ENCODE assay signal across 21 cellular contexts in the genomic region with DNA sequence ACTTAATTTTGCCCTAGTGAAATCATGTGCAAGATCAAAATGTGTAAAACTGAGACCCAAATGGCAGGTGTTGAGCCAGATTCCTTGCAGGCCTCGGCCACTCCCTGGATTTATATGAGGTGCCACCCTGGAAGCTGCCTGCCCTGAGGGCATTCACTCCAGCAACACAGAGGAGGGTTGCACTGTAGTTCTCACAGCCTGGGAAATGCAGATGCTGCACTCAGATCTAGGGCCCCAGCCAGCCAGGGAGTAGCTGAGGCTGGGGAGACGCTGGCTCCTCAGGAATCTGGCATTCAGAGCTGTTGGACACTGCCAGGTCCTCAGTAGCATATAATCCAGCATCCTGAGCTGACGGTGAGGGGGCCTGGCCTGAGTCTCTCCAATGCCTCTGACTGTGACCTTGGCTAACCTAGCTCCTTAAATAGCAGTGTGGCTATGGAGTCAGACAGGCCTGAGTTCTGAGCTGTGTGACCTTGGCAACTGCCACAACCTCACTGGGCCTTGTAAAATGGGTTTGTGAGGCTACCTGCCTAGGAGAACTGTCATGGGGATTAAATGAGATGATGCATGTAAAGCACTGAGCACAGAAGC. TPM values are rescaled to one million over a fixed set of nuclear protein-coding genes. Genes with fewer than 3 reads are reported as not detected.
"Had no signal": no experiment of that assay in that cellular context is flagged by ENCODE, and none has a peak within 500 bp of the region (broad histone marks: within the 10 kb centered on the region; RNA-seq: fewer than 3 reads in every experiment).

No MANE protein-coding gene starts in this region.

- H3K4me3 Mint-ChIP-seq: activated naive CD4-positive, alpha-beta T cell treated with anti-CD3 and anti-CD28 coated beads, Interleukin-2, amount 10 ng/mL, durations not matched to agents 7 days and 5 days; effector memory CD8-positive, alpha-beta T cell; memory B cell; naive thymus-derived CD8-positive, alpha-beta T cell had no signal

- H3K27ac Mint-ChIP-seq: activated naive CD4-positive, alpha-beta T cell treated with anti-CD3 and anti-CD28 coated beads, Interleukin-2, amount 10 ng/mL, durations not matched to agents 7 days and 5 days; activated T-helper 2 cell treated with anti-CD3 and anti-CD28 coated beads, Interferon-gamma antibody, Interleukin-2, Interleukin-4, amounts not matched to agents 10 μg/mL and 5 μg/mL and 100 μg/mL, durations not matched to agents 14 hours and 24 hours and 36 hours; memory B cell had no signal

- H3K4me1 Mint-ChIP-seq: activated naive CD4-positive, alpha-beta T cell treated with anti-CD3 and anti-CD28 coated beads, Interleukin-2, amount 10 ng/mL, durations not matched to agents 7 days and 5 days; memory B cell had no signal

- H3K36me3 Mint-ChIP-seq: activated naive CD4-positive, alpha-beta T cell treated with anti-CD3 and anti-CD28 coated beads, Interleukin-2, amount 10 ng/mL, durations not matched to agents 7 days and 5 days; memory B cell had no signal

- H3K9me3 ChIP-seq: ascending aorta, breast epithelium, left lung, mucosa of descending colon, neutrophil, transverse colon had no signal

- H3K36me3 ChIP-seq: breast epithelium, neutrophil, transverse colon had no signal

- H3K27me3 ChIP-seq: ascending aorta, breast epithelium, left lung, neutrophil, transverse colon had no signal

- H3K27ac ChIP-seq: ascending aorta, epithelial cell of prostate, left lung, neutrophil had no signal

- H3K9me3 Mint-ChIP-seq: activated naive CD4-positive, alpha-beta T cell treated with anti-CD3 and anti-CD28 coated beads, Interleukin-2, amount 10 ng/mL, durations not matched to agents 7 days and 5 days; activated T-helper 2 cell treated with anti-CD3 and anti-CD28 coated beads, Interferon-gamma antibody, Interleukin-2, Interleukin-4, amounts not matched to agents 10 μg/mL and 5 μg/mL and 100 μg/mL, durations not matched to agents 14 hours and 24 hours and 36 hours; effector memory CD8-positive, alpha-beta T cell; memory B cell; naive thymus-derived CD8-positive, alpha-beta T cell had no signal

- H3K4me1 ChIP-seq: breast epithelium, left lung had no signal

- DNase-seq: activated CD4-positive, alpha-beta T cell treated with anti-CD3 and anti-CD28 coated beads for 1 hour; activated CD4-positive, alpha-beta T cell treated with anti-CD3 and anti-CD28 coated beads, Interleukin-2, amount 50 U/mL, for 4 hours; activated naive CD4-positive, alpha-beta T cell treated with anti-CD3 and anti-CD28 coated beads, Interleukin-2, amount 10 ng/mL, durations not matched to agents 7 days and 5 days; dermis blood vessel endothelial cell; effector memory CD8-positive, alpha-beta T cell; left lung; mucosa of descending colon; naive thymus-derived CD8-positive, alpha-beta T cell; retina; small intestine; stimulated activated CD4-positive, alpha-beta T cell treated with anti-CD3 and anti-CD28 coated beads, Interleukin-4, amount 100 ng/mL, for 24 hours; stimulated activated naive CD4-positive, alpha-beta T cell; substantia nigra; transverse colon had no signal

- H3K4me3 ChIP-seq: ascending aorta, breast epithelium, left lung, mucosa of descending colon, transverse colon had no signal

RNA-seq across cellular contexts. Expression of gene KCNMB1, which starts 8.7 kb away (rescaled TPM):
- total RNA-seq: activated T-helper 2 cell treated with anti-CD3 and anti-CD28 coated beads, Interferon-gamma antibody, Interleukin-2, Interleukin-4, amounts not matched to agents 10 μg/mL and 5 μg/mL and 100 μg/mL, durations not matched to agents 14 hours and 24 hours and 36 hours; dermis blood vessel endothelial cell; naive thymus-derived CD8-positive, alpha-beta T cell had no signal
- polyA plus RNA-seq: keratinocyte had no signal
